Comparison of ENCODE assay signal across 10 cellular contexts in the genomic region with DNA sequence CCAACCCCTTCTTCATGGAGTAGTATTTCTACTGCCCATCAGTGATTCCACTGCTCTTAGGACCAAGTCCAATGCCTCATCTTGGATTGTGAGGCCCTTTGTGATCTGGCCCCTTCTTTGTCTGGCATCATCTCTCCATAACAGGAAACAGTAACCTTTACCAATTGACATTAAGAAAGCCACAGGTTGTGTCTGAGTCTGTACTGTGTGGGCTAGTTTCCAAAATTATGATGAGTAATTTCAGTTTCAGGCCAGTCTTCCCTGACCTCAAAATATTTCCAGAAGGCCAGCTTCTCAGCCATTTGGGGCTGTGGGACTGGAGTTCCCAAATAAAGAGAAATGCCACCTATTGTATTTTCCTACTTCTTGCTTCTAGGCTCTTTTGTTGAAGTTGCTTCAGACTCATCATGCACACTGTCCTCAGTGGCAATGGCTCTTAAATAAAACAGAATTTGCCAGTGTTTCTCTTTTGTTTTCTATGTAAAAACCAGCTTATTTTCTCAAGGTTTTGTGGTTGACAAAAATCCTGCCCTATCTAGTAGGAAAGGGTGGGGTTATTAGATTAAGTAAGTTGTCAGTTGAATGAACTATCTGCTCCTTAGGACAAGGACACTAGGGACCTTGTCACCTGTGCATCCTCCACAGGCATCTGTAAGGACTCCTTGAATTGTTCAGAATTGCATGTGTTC. TPM values are rescaled to one million over a fixed set of nuclear protein-coding genes. Genes with fewer than 3 reads are reported as not detected.
DNase-seq lines count a peak whose midpoint lies in the region; ATAC-seq, FAIRE-seq and TF ChIP-seq lines count a peak whose summit lies in the region.
"Had no signal": no experiment of that assay in that cellular context is flagged by ENCODE, and none has a peak within 500 bp of the region (broad histone marks: within the 10 kb centered on the region; RNA-seq: fewer than 3 reads in every experiment).

No MANE protein-coding gene starts in this region.

- peak; percentile 76 for FAIRE-seq in GM18507 (lab: Jason Lieb, UNC)

- H3K27ac ChIP-seq in esophagus muscularis mucosa (replicated peaks in 1 of 4): no peak overlapping the region
- H3K27ac ChIP-seq: upper lobe of left lung had no signal

- intact Hi-C loops in esophagus muscularis mucosa (cut with DNase I): no loop called here

- TF ChIP-seq EP300 in esophagus muscularis mucosa (IDR thresholded peaks at IDR 0.05): no peak

- no peaks in the 10 kb centered on the region for H3K36me3 ChIP-seq in MG63
- H3K36me3 ChIP-seq in esophagus muscularis mucosa: no peaks in the 10 kb centered on the region
- H3K36me3 ChIP-seq: upper lobe of left lung had no signal

- H3K4me1 ChIP-seq in esophagus muscularis mucosa: peaks cover 6 to 14% (median 12%) of the 10 kb centered on the region in 4 donors

- TF ChIP-seq POLR2A in esophagus muscularis mucosa (IDR thresholded peaks at IDR 0.05; ENCODE audit: low read depth): no peak

- peak; percentile 77 for ATAC-seq in GM21737 (IDR thresholded peaks at IDR 0.05; ENCODE audit: unreplicated experiment)

- DNase-seq in GM18507 (ENCODE audit: extremely low spot score, insufficient read length, low read depth) (no peak), MG63 (peak; percentile 48), foreskin fibroblast (peak; percentile 59 to 80), GOT3 (lab: John Stamatoyannopoulos, UW) (no peak), DMS114 treated with DMSO at 0.1 percent for 48 hours (lab: John Stamatoyannopoulos, UW; ENCODE audit: unreplicated experiment) (no peak), esophagus muscularis mucosa (ENCODE audit: extremely low spot score) (no peak), NCI-H2171 treated with DMSO at 0.1 percent for 48 hours (lab: John Stamatoyannopoulos, UW) (no peak)
- DNase-seq: left cardiac atrium had no signal

- TF ChIP-seq CTCF in foreskin fibroblast (IDR thresholded peaks at IDR 0.05; ENCODE audit: low read depth, low read length): no peak
- TF ChIP-seq CTCF in esophagus muscularis mucosa (IDR thresholded peaks at IDR 0.05): no peak

- H3K27me3 ChIP-seq in MG63 (no peaks in the 10 kb centered on the region), esophagus muscularis mucosa (no peaks in the 10 kb centered on the region)
- H3K27me3 ChIP-seq: upper lobe of left lung had no signal

- H3K4me3 ChIP-seq in MG63 (no peak overlapping the region), foreskin fibroblast (ENCODE audit: low read depth in 1 of 2, low read length in 2 of 2) (no peak overlapping the region), esophagus muscularis mucosa (no peak overlapping the region)
- H3K4me3 ChIP-seq: upper lobe of left lung had no signal

- H3K9me3 ChIP-seq in MG63: no peaks in the 10 kb centered on the region
- no peaks in the 10 kb centered on the region for H3K9me3 ChIP-seq in esophagus muscularis mucosa
- H3K9me3 ChIP-seq: upper lobe of left lung had no signal

RNA-seq across cellular contexts. Expression of a gene that starts 47.0 kb away (rescaled TPM):
- 0.26 and 3.9 TPM in 2 replicates for total RNA-seq in MG63 (2014; rRNA removed; shearing (Covaris generic); ENCODE audit: low replicate concordance)
- 1 to 10 TPM in 1 of 4 donors, under 1 TPM in 3; 0.42 to 2.2 (median 0.84) TPM for total RNA-seq in esophagus muscularis mucosa

Comparison
In these comparisons a context has a peak if more than half of its experiments do, and no peak if none do; other contexts are left out.
1. DNase-seq: peak in MG63 (single experiment) and foreskin fibroblast (2 of 2); none in GM18507 (single experiment), GOT3 (single experiment), DMS114 treated with DMSO at 0.1 percent for 48 hours (single experiment), esophagus muscularis mucosa (single experiment) and NCI-H2171 treated with DMSO at 0.1 percent for 48 hours (single experiment).